10 cellular contexts compared by ENCODE assay signal in the genomic region with DNA sequence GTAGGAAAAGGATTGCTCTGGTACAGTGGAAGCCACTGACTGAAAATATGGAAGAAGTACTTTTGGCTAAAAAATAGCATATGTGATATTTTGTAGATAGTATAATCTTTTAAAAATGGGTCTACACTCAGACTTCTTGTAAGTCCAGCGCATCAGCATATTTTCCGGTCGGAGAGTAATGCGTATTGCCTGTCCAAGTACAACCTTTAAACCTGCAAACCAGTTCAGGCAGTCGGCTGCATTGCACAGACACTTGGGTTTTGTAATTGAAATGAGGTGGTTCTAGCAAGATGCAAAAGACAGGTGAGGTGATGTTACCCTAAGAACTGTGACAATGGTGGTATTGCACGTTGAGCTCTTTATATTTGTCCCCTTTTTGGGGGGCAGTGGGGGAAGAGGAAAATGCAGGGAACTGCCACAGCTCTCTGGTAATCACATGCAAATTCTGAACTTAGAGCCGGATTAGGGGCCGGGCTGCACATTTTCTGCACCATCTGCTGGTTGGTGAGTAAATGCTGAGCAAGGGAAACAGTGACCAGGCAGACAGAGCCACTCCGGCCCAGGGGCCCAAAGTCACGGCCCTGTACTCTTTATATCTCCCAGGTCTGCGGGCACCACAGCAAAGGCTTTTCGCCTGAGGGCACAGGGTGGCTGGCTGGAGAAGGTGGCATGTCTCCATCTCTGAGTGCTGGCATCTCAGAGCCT. TPM values are rescaled to one million over a fixed set of nuclear protein-coding genes. Genes with fewer than 3 reads are reported as not detected.
DNase-seq lines count a peak whose midpoint lies in the region; ATAC-seq and TF ChIP-seq lines count a peak whose summit lies in the region.
"Had no signal": no experiment of that assay in that cellular context is flagged by ENCODE, and none has a peak within 500 bp of the region (broad histone marks: within the 10 kb centered on the region; RNA-seq: fewer than 3 reads in every experiment).

No MANE protein-coding gene starts in this region.

- no peaks in the 10 kb centered on the region for H3K9me3 Mint-ChIP-seq in neural progenitor cell

- no peaks in the 10 kb centered on the region for H3K36me3 ChIP-seq in neural progenitor cell
- H3K36me3 ChIP-seq: colonic mucosa had no signal

- peaks cover 20% of the 10 kb centered on the region for H3F3A ChIP-seq in neural progenitor cell (ENCODE audit: low read depth)

- peaks cover 13% of the 10 kb centered on the region for H4K20me1 ChIP-seq in neural progenitor cell (ENCODE audit: low read depth)

- H3K4me1 Mint-ChIP-seq in neural progenitor cell = peaks cover 30% of the 10 kb centered on the region

- no peak overlapping the region for H3K27ac ChIP-seq in neural progenitor cell

- no peaks in the 10 kb centered on the region for H3K9me3 ChIP-seq in neural progenitor cell (ENCODE audit: low read depth)
- H3K9me3 ChIP-seq: colonic mucosa had no signal

- peaks cover 58% of the 10 kb centered on the region for H3K27me3 ChIP-seq in neural progenitor cell

- H2AFZ ChIP-seq in neural progenitor cell (replicated peaks) = no peak overlapping the region

- H3K27me3 Mint-ChIP-seq in neural progenitor cell (ENCODE audit: insufficient read depth, low read depth) = peaks cover 28% of the 10 kb centered on the region

- ATAC-seq in HG02870 (IDR thresholded peaks at IDR 0.05; ENCODE audit: unreplicated experiment) = peak; percentile 32
- ATAC-seq in HG02678 (IDR thresholded peaks at IDR 0.05; ENCODE audit: unreplicated experiment) = no peak
- no peak for ATAC-seq in GM19467 (IDR thresholded peaks at IDR 0.05; ENCODE audit: unreplicated experiment)

- no peak overlapping the region for H3K27ac Mint-ChIP-seq in neural progenitor cell

- no peaks in the 10 kb centered on the region for H3K79me2 ChIP-seq in neural progenitor cell (ENCODE audit: low read depth)

- no peak for DNase-seq in GM12864 (ENCODE audit: low read depth)
- peak; percentile 51 for DNase-seq in cerebellar cortex (ENCODE audit: low spot score)
- DNase-seq in neural progenitor cell (ENCODE audit: low spot score) = peak; percentile 21
- no peak for DNase-seq in NCI-H1930 (lab: John Stamatoyannopoulos, UW)
- DNase-seq in dermis blood vessel endothelial cell = no peak
- DNase-seq: colonic mucosa, T1000 had no signal

- H3K4me3 ChIP-seq in GM12864 (ENCODE audit: low read depth, low read length) = peak overlapping the region; percentile 82
- H3K4me3 ChIP-seq in neural progenitor cell = no peak overlapping the region

- TF ChIP-seq CTCF in GM12864 (IDR thresholded peaks at IDR 0.05; ENCODE audit: low read depth, low read length, missing control alignments) (no peak), neural progenitor cell (IDR thresholded peaks at IDR 0.05) (no peak)

- no peak overlapping the region for H3K9ac ChIP-seq in neural progenitor cell

- peak overlapping the region; percentile 97 for H3K4me3 Mint-ChIP-seq in neural progenitor cell

- H3K4me2 ChIP-seq in neural progenitor cell = no peak overlapping the region

- peaks cover 7% of the 10 kb centered on the region for H3K4me1 ChIP-seq in neural progenitor cell

- H3K36me3 Mint-ChIP-seq in neural progenitor cell = no peaks in the 10 kb centered on the region

RNA-seq across cellular contexts. Expression of a gene that starts 2.3 kb away (rescaled TPM):
- total RNA-seq in neural progenitor cell (ENCODE audit: low replicate concordance) (4.3 and 4.5 TPM in 2 replicates), dermis blood vessel endothelial cell (6.1 and 10.2 TPM in 2 replicates)

Comparison
In these comparisons a context has a peak if more than half of its experiments do, and no peak if none do; other contexts are left out.
1. DNase-seq: peak in cerebellar cortex (single experiment) and neural progenitor cell (single experiment); none in GM12864 (single experiment), NCI-H1930 (0 of 2) and dermis blood vessel endothelial cell (single experiment).